Comparison of ENCODE assay signal across 24 cellular contexts in the genomic region with DNA sequence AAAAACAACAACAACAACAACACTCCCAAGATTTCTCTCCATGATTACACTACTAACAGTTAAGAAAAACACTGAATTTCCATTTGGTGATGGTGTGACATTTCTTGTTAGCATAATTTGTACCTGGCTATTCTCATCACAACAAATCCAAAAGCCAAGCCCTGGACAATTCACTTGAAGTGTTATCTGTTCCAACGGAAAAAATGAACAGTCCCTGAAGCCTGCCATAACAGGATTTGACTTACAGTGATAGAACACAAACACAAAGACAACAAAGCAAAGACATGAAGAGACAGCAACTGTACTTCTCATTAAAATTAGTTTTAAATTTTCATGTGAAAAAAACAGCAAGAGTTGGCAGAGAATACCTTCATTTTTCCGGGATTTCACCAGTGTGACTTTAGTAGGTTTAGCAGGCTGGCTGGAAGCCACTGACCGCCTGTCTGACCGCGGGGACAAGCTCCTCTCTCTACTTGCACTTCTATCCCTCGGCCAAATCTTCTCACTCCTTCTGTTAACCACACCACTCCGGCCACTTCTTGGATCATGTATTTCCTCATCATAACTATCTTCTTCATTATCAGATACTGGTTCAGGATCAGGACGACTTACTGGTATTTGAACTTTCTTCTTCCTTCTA. TPM values are rescaled to one million over a fixed set of nuclear protein-coding genes. Genes with fewer than 3 reads are reported as not detected.
DNase-seq lines count a peak whose midpoint lies in the region; ATAC-seq and TF ChIP-seq lines count a peak whose summit lies in the region.
"Had no signal": no experiment of that assay in that cellular context is flagged by ENCODE, and none has a peak within 500 bp of the region (broad histone marks: within the 10 kb centered on the region; RNA-seq: fewer than 3 reads in every experiment).

No MANE protein-coding gene starts in this region.

- H3K4me1 Mint-ChIP-seq in GM23338, result peaks cover 44% of the 10 kb centered on the region
- H3K4me1 Mint-ChIP-seq: activated CD4-positive, alpha-beta T cell treated with anti-CD3 and anti-CD28 coated beads for 36 hours had no signal

- peaks cover 39% of the 10 kb centered on the region for H3K36me3 Mint-ChIP-seq in GM23338 (ENCODE audit: low read depth)
- H3K36me3 Mint-ChIP-seq: activated naive CD8-positive, alpha-beta T cell had no signal

- intact Hi-C loops in right cardiac atrium (cut with DNase I), result loop anchor here in 2 of 4 donors (10.0 kb wide), 2 partner anchors 49 to 159 kb away; no protein-coding TSS in a partner anchor
- intact Hi-C loops in ovary (cut with DNase I), result no loop called here

- DNase-seq in GM23338 (ENCODE audit: low spot score) (no peak), cerebellum (ENCODE audit: low spot score) (peak; percentile 26), right cardiac atrium (peak in 2 of 3 donors; percentile 48 to 79), ovary (peak in 3 of 5 donors; percentile 15 to 45 (median 36)), SKM-1 treated with dmso at 0.1 percent for 144 hours (lab: John Stamatoyannopoulos, UW; ENCODE audit: unreplicated experiment) (no peak), NCI-H1694 (lab: John Stamatoyannopoulos, UW) (no peak), T1000 (lab: John Stamatoyannopoulos, UW) (no peak)
- DNase-seq: activated CD4-positive, alpha-beta T cell treated with anti-CD3 and anti-CD28 coated beads for 36 hours; activated CD8-positive, alpha-beta memory T cell treated with anti-CD3 and anti-CD28 coated beads for 24 hours; activated effector memory CD4-positive, alpha-beta T cell treated with Interleukin-2 at 50 U/mL for 16 hours; cerebellar nuclear complex; head of caudate nucleus; KG1; mesendoderm; MM.1S; NCI-H1417; NCI-H446 treated with DMSO at 0.1 percent for 48 hours; NCI-H82; T-helper 2 cell; upper lobe of left lung had no signal

- no peak overlapping the region for H3K4me2 ChIP-seq in GM23338

- peaks cover 47% of the 10 kb centered on the region for H3K79me2 ChIP-seq in GM23338 (replicated peaks; ENCODE audit: insufficient read depth)

- H4K20me1 ChIP-seq in GM23338 (replicated peaks; ENCODE audit: insufficient read depth), result peaks cover 4% of the 10 kb centered on the region; the same call in 1 of the 2 replicates

- H3K27me3 Mint-ChIP-seq in GM23338 (ENCODE audit: insufficient read depth, low read depth, poor library complexity), result no peaks in the 10 kb centered on the region

- no peak overlapping the region for H3K4me3 Mint-ChIP-seq in GM23338
- H3K4me3 Mint-ChIP-seq: activated CD4-positive, alpha-beta T cell treated with anti-CD3 and anti-CD28 coated beads for 36 hours; activated naive CD8-positive, alpha-beta T cell had no signal

- H3K9me2 ChIP-seq in GM23338 (ENCODE audit: insufficient read depth), result no peaks in the 10 kb centered on the region

- H3K9me3 Mint-ChIP-seq in GM23338, result no peaks in the 10 kb centered on the region

- H3K4me1 ChIP-seq in GM23338 (ENCODE audit: insufficient read depth), result peaks cover 42% of the 10 kb centered on the region
- H3K4me1 ChIP-seq in right cardiac atrium (ENCODE audit: control insufficient read depth, insufficient read depth, low read length), result peaks cover 6% of the 10 kb centered on the region
- peaks cover 3% of the 10 kb centered on the region for H3K4me1 ChIP-seq in ovary (ENCODE audit: insufficient read depth)
- H3K4me1 ChIP-seq: ascending aorta had no signal

- 20% methylated on average over 8 of the region's 8 CpGs for WGBS in right cardiac atrium
- 43 to 51% (median 48%) methylated on average over 8 of the region's 8 CpGs for whole genome bisulfite sequencing in ovary, 3 donors

- ATAC-seq in GM23338, result no peak
- peak; percentile 69 to 74 for ATAC-seq in right cardiac atrium
- ATAC-seq in HG02973 (IDR thresholded peaks at IDR 0.05; ENCODE audit: unreplicated experiment), result no peak
- ATAC-seq: activated CD4-positive, alpha-beta T cell treated with anti-CD3 and anti-CD28 coated beads for 36 hours had no signal

- TF ChIP-seq CTCF in GM23338 (conservative IDR thresholded peaks at IDR 0.05; ENCODE audit: low read depth in 2 of 2) (no peak), ovary (IDR thresholded peaks at IDR 0.05) (no peak)

- peak overlapping the region; percentile 69 for H3K27ac Mint-ChIP-seq in GM23338
- H3K27ac Mint-ChIP-seq: activated CD4-positive, alpha-beta T cell treated with anti-CD3 and anti-CD28 coated beads for 36 hours; activated naive CD8-positive, alpha-beta T cell had no signal

- H3K36me3 ChIP-seq in GM23338 (ENCODE audit: insufficient read depth) (no peaks in the 10 kb centered on the region; the same call in none of the 2 replicates), ovary (no peaks in the 10 kb centered on the region)

- no peaks in the 10 kb centered on the region for H3K9me3 ChIP-seq in right cardiac atrium (ENCODE audit: control insufficient read depth, low read length)
- no peaks in the 10 kb centered on the region for H3K9me3 ChIP-seq in ovary
- H3K9me3 ChIP-seq: ascending aorta, upper lobe of left lung had no signal

- H3K4me3 ChIP-seq in GM23338, result no peak overlapping the region
- no peak overlapping the region for H3K4me3 ChIP-seq in right cardiac atrium (ENCODE audit: low read length)
- H3K4me3 ChIP-seq in ovary, result no peak overlapping the region
- H3K4me3 ChIP-seq: ascending aorta, SK-N-MC, upper lobe of left lung had no signal

- no peak for TF ChIP-seq EP300 in ovary (IDR thresholded peaks at IDR 0.05)

- no peaks in the 10 kb centered on the region for H3F3A ChIP-seq in GM23338 (replicated peaks; ENCODE audit: low read depth)

- no peaks in the 10 kb centered on the region for H3K27me3 ChIP-seq in GM23338 (ENCODE audit: insufficient read depth)
- H3K27me3 ChIP-seq in right cardiac atrium (ENCODE audit: control insufficient read depth, insufficient read depth), result no peaks in the 10 kb centered on the region
- H3K27me3 ChIP-seq in ovary, result no peaks in the 10 kb centered on the region
- H3K27me3 ChIP-seq: ascending aorta, upper lobe of left lung had no signal

- peak overlapping the region; percentile 71 for H3K27ac ChIP-seq in GM23338 (ENCODE audit: low read depth)
- no peak overlapping the region for H3K27ac ChIP-seq in right cardiac atrium (ENCODE audit: low read length)
- no peak overlapping the region for H3K27ac ChIP-seq in ovary
- H3K27ac ChIP-seq: ascending aorta, SK-N-MC, upper lobe of left lung had no signal

- no peak overlapping the region for H2AFZ ChIP-seq in GM23338

- no peak for TF ChIP-seq POLR2A in ovary (IDR thresholded peaks at IDR 0.05)

TF ChIP-seq in GM23338, 12 proteins besides CTCF, POLR2A, EP300 and RAD21 (continues in another document):
- TF ChIP-seq ETS1 (IDR thresholded peaks at IDR 0.05) (no peak), EZH2phosphoT487 (IDR thresholded peaks at IDR 0.05; ENCODE audit: unreplicated experiment) (no peak), JUNB (IDR thresholded peaks at IDR 0.05; ENCODE audit: unreplicated experiment) (no peak), ZNF114 (CRISPR knock-in tag; IDR thresholded peaks at IDR 0.05) (no peak), ZNF331 (CRISPR knock-in tag; IDR thresholded peaks at IDR 0.05; ENCODE audit: low read depth) (no peak), CREB1 (CRISPR knock-in tag; IDR thresholded peaks at IDR 0.05; ENCODE audit: low read depth) (no peak), NANOG (IDR thresholded peaks at IDR 0.05; ENCODE audit: borderline replicate concordance) (no peak), STAT1 (IDR thresholded peaks at IDR 0.05; ENCODE audit: unreplicated experiment) (no peak)

RNA-seq across cellular contexts. Expression of gene TJP1, which starts 56.2 kb away (rescaled TPM):
- total RNA-seq in GM23338 (2014; rRNA removed; shearing (Covaris generic)), result 108 and 116 TPM in 2 replicates
- polyA plus RNA-seq in GM23338 (2016; fragmentation: Nextera tagmentation; extraction: Ambion mirVana) (69.8 and 76.2 TPM in 2 replicates), right cardiac atrium (36.6 TPM), ovary (10 to 100 TPM; 25.3 to 67.9 TPM)
- total RNA-seq in cerebellum (82.0 TPM), right cardiac atrium (100 to 1,000 TPM; 118 to 131 (median 120) TPM), ovary (100 to 1,000 TPM in 2 of 7 donors, 10 to 100 TPM in 5; 60.7 to 150 (median 81.0) TPM)

Comparison
In these comparisons a context has a peak if more than half of its experiments do, and no peak if none do; other contexts are left out.
1. ATAC-seq: peak in right cardiac atrium (2 of 2); none in GM23338 (single experiment) and HG02973 (single experiment).
2. DNase-seq: peak in cerebellum (single experiment), right cardiac atrium (2 of 3) and ovary (3 of 5); none in GM23338 (single experiment), SKM-1 treated with dmso at 0.1 percent for 144 hours (single experiment), NCI-H1694 (single experiment) and T1000 (single experiment).